Comparison of ENCODE assay signal across 1 cellular context in genomic region chr20:47785900-47786762, GRCh38.
TF ChIP-seq lines count a peak whose summit lies in the region.

No MANE protein-coding gene starts in this region.

TF ChIP-seq in HepG2, 621 proteins besides CTCF, POLR2A, EP300 and RAD21 (continued from another document and continues in another):
- peak; percentile 44; the same call in 1 of the 2 replicates for TF ChIP-seq PITX1 (CRISPR knock-in tag; IDR thresholded peaks at IDR 0.05)
- peak; percentile 47; the same call in 1 of the 2 replicates for TF ChIP-seq ELF3 (CRISPR knock-in tag; IDR thresholded peaks at IDR 0.05)
- no peak for TF ChIP-seq ZNF24 (IDR thresholded peaks at IDR 0.05)
- TF ChIP-seq KDM4B (CRISPR knock-in tag; IDR thresholded peaks at IDR 0.05), result no peak
- 0 out of 2 replicates have a peak, but pooled peaks have one; percentile 49 for TF ChIP-seq ZBTB20 (CRISPR knock-in tag; IDR thresholded peaks at IDR 0.05; ENCODE audit: borderline replicate concordance, low read depth)
- TF ChIP-seq DDIT3 (CRISPR knock-in tag; IDR thresholded peaks at IDR 0.05), result no peak
- TF ChIP-seq ZNF674 (CRISPR knock-in tag; IDR thresholded peaks at IDR 0.05; ENCODE audit: low read depth), result no peak
- TF ChIP-seq ZNF160 (CRISPR knock-in tag; IDR thresholded peaks at IDR 0.05), result no peak
- TF ChIP-seq JUND (CRISPR knock-in tag; IDR thresholded peaks at IDR 0.05), result 0 out of 2 replicates have a peak, but pooled peaks have one; percentile 33
- TF ChIP-seq ZNF619 (CRISPR knock-in tag; IDR thresholded peaks at IDR 0.05), result peak; percentile 52; the same call in 1 of the 2 replicates
- no peak; the same call in 1 of the 2 replicates for TF ChIP-seq ZMYM4 (CRISPR knock-in tag; IDR thresholded peaks at IDR 0.05)
- TF ChIP-seq WIZ (CRISPR knock-in tag; IDR thresholded peaks at IDR 0.05), result no peak
- TF ChIP-seq, protein P1, sequence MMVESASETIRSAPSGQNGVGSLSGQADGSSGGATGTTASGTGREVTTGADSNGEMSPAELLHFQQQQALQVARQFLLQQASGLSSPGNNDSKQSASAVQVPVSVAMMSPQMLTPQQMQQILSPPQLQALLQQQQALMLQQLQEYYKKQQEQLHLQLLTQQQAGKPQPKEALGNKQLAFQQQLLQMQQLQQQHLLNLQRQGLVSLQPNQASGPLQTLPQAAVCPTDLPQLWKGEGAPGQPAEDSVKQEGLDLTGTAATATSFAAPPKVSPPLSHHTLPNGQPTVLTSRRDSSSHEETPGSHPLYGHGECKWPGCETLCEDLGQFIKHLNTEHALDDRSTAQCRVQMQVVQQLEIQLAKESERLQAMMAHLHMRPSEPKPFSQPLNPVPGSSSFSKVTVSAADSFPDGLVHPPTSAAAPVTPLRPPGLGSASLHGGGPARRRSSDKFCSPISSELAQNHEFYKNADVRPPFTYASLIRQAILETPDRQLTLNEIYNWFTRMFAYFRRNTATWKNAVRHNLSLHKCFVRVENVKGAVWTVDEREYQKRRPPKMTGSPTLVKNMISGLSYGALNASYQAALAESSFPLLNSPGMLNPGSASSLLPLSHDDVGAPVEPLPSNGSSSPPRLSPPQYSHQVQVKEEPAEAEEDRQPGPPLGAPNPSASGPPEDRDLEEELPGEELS (CRISPR knock-in tag; IDR thresholded peaks at IDR 0.05), result peak; percentile 32
- no peak; the same call in 1 of the 2 replicates for TF ChIP-seq MYC (CRISPR knock-in tag; IDR thresholded peaks at IDR 0.05; ENCODE audit: borderline replicate concordance)
- TF ChIP-seq NKX3-1 (CRISPR knock-in tag; IDR thresholded peaks at IDR 0.05), result peak; percentile 25; the same call in 1 of the 2 replicates
- 0 out of 2 replicates have a peak, but pooled peaks have one; percentile 16 for TF ChIP-seq CBX2 (IDR thresholded peaks at IDR 0.05; ENCODE audit: low read depth, low read length)
- TF ChIP-seq CBX2 (CRISPR knock-in tag; IDR thresholded peaks at IDR 0.05; ENCODE audit: low read depth), result no peak
- peak; percentile 52; the same call in 1 of the 2 replicates for TF ChIP-seq FOXO1 (CRISPR knock-in tag; IDR thresholded peaks at IDR 0.05)
- TF ChIP-seq PRPF4 (IDR thresholded peaks at IDR 0.05; ENCODE audit: low read depth, low read length, poor library complexity, severe bottlenecking), result no peak
- peak; percentile 56; the same call in 1 of the 2 replicates for TF ChIP-seq ZBTB26 (CRISPR knock-in tag; IDR thresholded peaks at IDR 0.05; ENCODE audit: borderline replicate concordance)
- peak; percentile 23 for TF ChIP-seq ZFY (CRISPR knock-in tag; IDR thresholded peaks at IDR 0.05)
- peak; percentile 59; the same call in 1 of the 2 replicates for TF ChIP-seq GFI1 (CRISPR knock-in tag; IDR thresholded peaks at IDR 0.05; ENCODE audit: borderline replicate concordance)
- no peak for TF ChIP-seq CEBPB (IDR thresholded peaks at IDR 0.05; ENCODE audit: borderline replicate concordance, low read depth, low read length)
- no peak; the same call in none of the 2 replicates for TF ChIP-seq ZNF567 (CRISPR knock-in tag; IDR thresholded peaks at IDR 0.05; ENCODE audit: borderline replicate concordance)
- peak; percentile 49; the same call in 1 of the 2 replicates for TF ChIP-seq ZNF724P (CRISPR knock-in tag; IDR thresholded peaks at IDR 0.05; ENCODE audit: borderline replicate concordance)
- TF ChIP-seq, protein P2, sequence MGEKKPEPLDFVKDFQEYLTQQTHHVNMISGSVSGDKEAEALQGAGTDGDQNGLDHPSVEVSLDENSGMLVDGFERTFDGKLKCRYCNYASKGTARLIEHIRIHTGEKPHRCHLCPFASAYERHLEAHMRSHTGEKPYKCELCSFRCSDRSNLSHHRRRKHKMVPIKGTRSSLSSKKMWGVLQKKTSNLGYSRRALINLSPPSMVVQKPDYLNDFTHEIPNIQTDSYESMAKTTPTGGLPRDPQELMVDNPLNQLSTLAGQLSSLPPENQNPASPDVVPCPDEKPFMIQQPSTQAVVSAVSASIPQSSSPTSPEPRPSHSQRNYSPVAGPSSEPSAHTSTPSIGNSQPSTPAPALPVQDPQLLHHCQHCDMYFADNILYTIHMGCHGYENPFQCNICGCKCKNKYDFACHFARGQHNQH (CRISPR knock-in tag; IDR thresholded peaks at IDR 0.05), result peak; percentile 55
- peak; percentile 37; the same call in 1 of the 2 replicates for TF ChIP-seq CBFB (CRISPR knock-in tag; IDR thresholded peaks at IDR 0.05)
- TF ChIP-seq SUZ12 (IDR thresholded peaks at IDR 0.05; ENCODE audit: low read depth, low read length), result no peak
- peak; percentile 74; the same call in 1 of the 2 replicates for TF ChIP-seq ZNF737 (CRISPR knock-in tag; IDR thresholded peaks at IDR 0.05; ENCODE audit: borderline replicate concordance)
- TF ChIP-seq, protein P3, sequence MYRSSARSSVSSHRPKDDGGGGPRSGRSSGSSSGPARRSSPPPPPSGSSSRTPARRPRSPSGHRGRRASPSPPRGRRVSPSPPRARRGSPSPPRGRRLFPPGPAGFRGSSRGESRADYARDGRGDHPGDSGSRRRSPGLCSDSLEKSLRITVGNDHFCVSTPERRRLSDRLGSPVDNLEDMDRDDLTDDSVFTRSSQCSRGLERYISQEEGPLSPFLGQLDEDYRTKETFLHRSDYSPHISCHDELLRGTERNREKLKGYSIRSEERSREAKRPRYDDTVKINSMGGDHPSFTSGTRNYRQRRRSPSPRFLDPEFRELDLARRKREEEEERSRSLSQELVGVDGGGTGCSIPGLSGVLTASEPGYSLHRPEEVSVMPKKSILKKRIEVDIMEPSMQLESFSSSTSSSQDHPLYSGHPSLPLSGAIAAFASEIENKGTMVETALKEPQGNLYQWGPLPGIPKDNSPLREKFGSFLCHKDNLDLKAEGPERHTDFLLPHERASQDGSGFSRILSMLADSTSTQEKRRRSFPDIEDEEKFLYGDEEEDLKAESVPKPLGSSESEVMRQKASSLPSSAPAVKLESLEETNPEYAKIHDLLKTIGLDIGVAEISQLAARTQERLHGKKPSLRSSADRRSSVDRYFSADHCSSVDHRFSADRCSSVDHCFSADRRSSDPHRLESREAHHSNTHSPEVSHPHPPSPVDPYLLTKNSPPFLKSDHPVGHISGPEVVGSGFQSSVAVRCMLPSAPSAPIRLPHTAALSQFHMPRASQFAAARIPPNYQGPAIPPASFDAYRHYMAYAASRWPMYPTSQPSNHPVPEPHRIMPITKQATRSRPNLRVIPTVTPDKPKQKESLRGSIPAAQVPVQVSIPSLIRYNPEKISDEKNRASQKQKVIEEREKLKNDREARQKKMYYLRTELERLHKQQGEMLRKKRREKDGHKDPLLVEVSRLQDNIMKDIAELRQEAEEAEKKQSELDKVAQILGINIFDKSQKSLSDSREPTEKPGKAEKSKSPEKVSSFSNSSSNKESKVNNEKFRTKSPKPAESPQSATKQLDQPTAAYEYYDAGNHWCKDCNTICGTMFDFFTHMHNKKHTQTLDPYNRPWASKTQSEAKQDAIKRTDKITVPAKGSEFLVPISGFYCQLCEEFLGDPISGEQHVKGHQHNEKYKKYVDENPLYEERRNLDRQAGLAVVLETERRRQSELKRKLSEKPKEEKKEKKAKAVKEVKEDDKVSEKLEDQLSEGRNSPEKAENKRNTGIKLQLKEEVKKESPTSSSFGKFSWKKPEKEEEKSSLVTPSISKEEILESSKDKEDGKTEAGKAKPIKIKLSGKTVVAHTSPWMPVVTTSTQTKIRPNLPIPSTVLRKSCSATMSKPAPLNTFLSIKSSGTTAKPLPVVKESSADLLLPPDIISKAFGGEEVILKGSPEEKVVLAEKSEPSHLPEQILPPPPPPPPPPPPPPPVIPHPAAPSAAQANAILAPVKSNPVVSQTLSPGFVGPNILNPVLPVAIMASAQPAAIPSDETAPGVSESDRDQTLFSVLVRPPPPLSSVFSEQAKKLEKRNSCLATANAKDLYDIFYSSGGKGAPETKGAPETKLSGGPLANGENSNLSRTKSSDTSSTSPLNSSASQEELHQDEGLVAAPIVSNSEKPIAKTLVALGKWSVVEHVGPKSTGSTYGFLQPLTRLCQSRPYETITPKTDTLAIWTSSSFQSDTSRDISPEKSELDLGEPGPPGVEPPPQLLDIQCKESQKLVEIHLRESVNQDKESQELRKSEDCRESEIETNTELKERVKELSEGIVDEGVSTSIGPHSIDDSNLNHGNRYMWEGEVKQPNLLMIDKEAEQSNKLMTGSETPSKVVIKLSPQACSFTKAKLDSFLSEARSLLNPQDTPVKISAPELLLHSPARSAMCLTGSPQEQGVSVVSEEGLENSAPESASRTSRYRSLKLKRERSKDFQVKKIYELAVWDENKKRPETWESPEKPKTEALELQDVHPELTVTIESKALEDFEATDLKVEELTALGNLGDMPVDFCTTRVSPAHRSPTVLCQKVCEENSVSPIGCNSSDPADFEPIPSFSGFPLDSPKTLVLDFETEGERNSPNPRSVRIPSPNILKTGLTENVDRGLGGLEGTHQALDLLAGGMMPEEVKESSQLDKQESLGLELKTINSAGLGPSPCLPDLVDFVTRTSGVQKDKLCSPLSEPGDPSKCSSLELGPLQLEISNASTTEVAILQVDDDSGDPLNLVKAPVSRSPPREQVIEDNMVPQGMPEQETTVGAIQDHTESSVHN (CRISPR knock-in tag; IDR thresholded peaks at IDR 0.05), result peak; percentile 76; the same call in 1 of the 2 replicates
- TF ChIP-seq ZNF30 (CRISPR knock-in tag; IDR thresholded peaks at IDR 0.05), result 0 out of 2 replicates have a peak, but pooled peaks have one; percentile 46
- 0 out of 2 replicates have a peak, but pooled peaks have one; percentile 21 for TF ChIP-seq ZNF34 (CRISPR knock-in tag; IDR thresholded peaks at IDR 0.05; ENCODE audit: borderline replicate concordance)
- TF ChIP-seq, protein P4, sequence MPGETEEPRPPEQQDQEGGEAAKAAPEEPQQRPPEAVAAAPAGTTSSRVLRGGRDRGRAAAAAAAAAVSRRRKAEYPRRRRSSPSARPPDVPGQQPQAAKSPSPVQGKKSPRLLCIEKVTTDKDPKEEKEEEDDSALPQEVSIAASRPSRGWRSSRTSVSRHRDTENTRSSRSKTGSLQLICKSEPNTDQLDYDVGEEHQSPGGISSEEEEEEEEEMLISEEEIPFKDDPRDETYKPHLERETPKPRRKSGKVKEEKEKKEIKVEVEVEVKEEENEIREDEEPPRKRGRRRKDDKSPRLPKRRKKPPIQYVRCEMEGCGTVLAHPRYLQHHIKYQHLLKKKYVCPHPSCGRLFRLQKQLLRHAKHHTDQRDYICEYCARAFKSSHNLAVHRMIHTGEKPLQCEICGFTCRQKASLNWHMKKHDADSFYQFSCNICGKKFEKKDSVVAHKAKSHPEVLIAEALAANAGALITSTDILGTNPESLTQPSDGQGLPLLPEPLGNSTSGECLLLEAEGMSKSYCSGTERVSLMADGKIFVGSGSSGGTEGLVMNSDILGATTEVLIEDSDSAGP (CRISPR knock-in tag; IDR thresholded peaks at IDR 0.05; ENCODE audit: borderline replicate concordance), result peak; percentile 46; the same call in 1 of the 2 replicates
- peak; percentile 46; the same call in 1 of the 2 replicates for TF ChIP-seq ZNF225 (CRISPR knock-in tag; IDR thresholded peaks at IDR 0.05)
- TF ChIP-seq FOSL1 (CRISPR knock-in tag; IDR thresholded peaks at IDR 0.05; ENCODE audit: borderline replicate concordance), result 0 out of 2 replicates have a peak, but pooled peaks have one; percentile 6
- TF ChIP-seq, protein P5, sequence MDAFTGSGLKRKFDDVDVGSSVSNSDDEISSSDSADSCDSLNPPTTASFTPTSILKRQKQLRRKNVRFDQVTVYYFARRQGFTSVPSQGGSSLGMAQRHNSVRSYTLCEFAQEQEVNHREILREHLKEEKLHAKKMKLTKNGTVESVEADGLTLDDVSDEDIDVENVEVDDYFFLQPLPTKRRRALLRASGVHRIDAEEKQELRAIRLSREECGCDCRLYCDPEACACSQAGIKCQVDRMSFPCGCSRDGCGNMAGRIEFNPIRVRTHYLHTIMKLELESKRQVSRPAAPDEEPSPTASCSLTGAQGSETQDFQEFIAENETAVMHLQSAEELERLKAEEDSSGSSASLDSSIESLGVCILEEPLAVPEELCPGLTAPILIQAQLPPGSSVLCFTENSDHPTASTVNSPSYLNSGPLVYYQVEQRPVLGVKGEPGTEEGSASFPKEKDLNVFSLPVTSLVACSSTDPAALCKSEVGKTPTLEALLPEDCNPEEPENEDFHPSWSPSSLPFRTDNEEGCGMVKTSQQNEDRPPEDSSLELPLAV (CRISPR knock-in tag; conservative IDR thresholded peaks at IDR 0.05; ENCODE audit: low read depth), result no peak
- no peak for TF ChIP-seq TBX2 (CRISPR knock-in tag; IDR thresholded peaks at IDR 0.05; ENCODE audit: borderline replicate concordance)
- no peak for TF ChIP-seq TBP (CRISPR knock-in tag; IDR thresholded peaks at IDR 0.05)
- peak; percentile 65; the same call in 1 of the 2 replicates for TF ChIP-seq ZNF776 (CRISPR knock-in tag; IDR thresholded peaks at IDR 0.05)
- TF ChIP-seq ATF7 (IDR thresholded peaks at IDR 0.05), result no peak
- 0 out of 2 replicates have a peak, but pooled peaks have one; percentile 11 for TF ChIP-seq ATF7 (CRISPR knock-in tag; IDR thresholded peaks at IDR 0.05)
- no peak for TF ChIP-seq HNRNPK (IDR thresholded peaks at IDR 0.05; ENCODE audit: low read depth, low read length, poor library complexity, severe bottlenecking)
- 0 out of 2 replicates have a peak, but pooled peaks have one; percentile 12 for TF ChIP-seq STAT6 (CRISPR knock-in tag; IDR thresholded peaks at IDR 0.05; ENCODE audit: borderline replicate concordance)
